Comparison of ENCODE assay signal across 29 cellular contexts in the genomic region with DNA sequence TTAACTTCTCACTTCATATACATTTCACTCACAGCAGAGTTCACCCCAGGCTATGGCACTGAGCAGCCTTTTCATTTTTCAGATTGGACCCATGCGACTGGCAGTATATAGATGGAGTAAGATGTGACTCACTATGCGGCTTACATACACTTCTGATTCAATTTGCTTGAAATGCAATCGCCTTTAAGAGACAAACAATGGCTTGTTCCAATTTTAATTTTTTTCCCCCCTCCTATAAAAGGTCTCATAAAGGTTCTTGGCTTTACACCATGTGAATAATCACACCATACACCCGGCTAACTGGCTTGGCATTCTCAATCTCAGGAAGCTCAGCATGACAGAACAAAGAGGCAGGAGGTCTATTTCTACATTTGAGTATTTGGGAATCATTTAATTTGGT. TPM values are rescaled to one million over a fixed set of nuclear protein-coding genes. Genes with fewer than 3 reads are reported as not detected.
DNase-seq lines count a peak whose midpoint lies in the region; ATAC-seq and TF ChIP-seq lines count a peak whose summit lies in the region.
"Had no signal": no experiment of that assay in that cellular context is flagged by ENCODE, and none has a peak within 500 bp of the region (broad histone marks: within the 10 kb centered on the region; RNA-seq: fewer than 3 reads in every experiment).

No MANE protein-coding gene starts in this region.

- H4K20me1 ChIP-seq in GM23338 (replicated peaks; ENCODE audit: insufficient read depth), result no peaks in the 10 kb centered on the region
- H4K20me1 ChIP-seq: BLaER1 had no signal

- H3K36me3 ChIP-seq in A673 (ENCODE audit: insufficient read depth, low read length, poor library complexity, severe bottlenecking) (peaks cover 12% of the 10 kb centered on the region), GM23338 (ENCODE audit: insufficient read depth) (no peaks in the 10 kb centered on the region), adipocyte (ENCODE audit: control insufficient read depth, insufficient read depth, low read length, severe bottlenecking) (no peaks in the 10 kb centered on the region)
- H3K36me3 ChIP-seq: BLaER1, colonic mucosa, heart right ventricle, spleen had no signal

- no peak overlapping the region for H3K4me3 ChIP-seq in A673 (ENCODE audit: low read depth, low read length, poor library complexity, severe bottlenecking)
- H3K4me3 ChIP-seq in GM23338, result no peak overlapping the region
- H3K4me3 ChIP-seq in adipocyte (ENCODE audit: low read length), result no peak overlapping the region
- H3K4me3 ChIP-seq in fibroblast of mammary gland (ENCODE audit: control insufficient read depth, low read depth, low read length), result no peak overlapping the region
- no peak overlapping the region for H3K4me3 ChIP-seq in dorsolateral prefrontal cortex
- H3K4me3 ChIP-seq: BLaER1, colonic mucosa, heart right ventricle, spleen had no signal

- DNase-seq in A673 (ENCODE audit: low spot score) (peak; percentile 93), GM23338 (ENCODE audit: low spot score) (no peak), adipocyte (ENCODE audit: low read depth) (peak; percentile 34), fibroblast of mammary gland (ENCODE audit: low read depth) (peak; percentile 80), posterior cingulate gyrus (no peak), activated gamma-delta T cell treated with Interleukin-2 at 50 U/mL for 16 hours (no peak), dorsolateral prefrontal cortex (no peak), OCI-M2 (lab: John Stamatoyannopoulos, UW; ENCODE audit: unreplicated experiment) (no peak)
- DNase-seq: activated effector memory CD4-positive, alpha-beta T cell treated with anti-CD3 and anti-CD28 coated beads, Interleukin-2, amount 50 U/mL, for 16 hours; activated naive CD8-positive, alpha-beta T cell treated with anti-CD3 and anti-CD28 coated beads, Interleukin-2, amount 50 U/mL, for 24 hours; colonic mucosa; COR-L47; DMS79 treated with DMSO at 0.1 percent for 48 hours; endodermal cell; H7; heart right ventricle; KBM-7; naive B cell; NCI-H146; NCI-H526; spleen; stimulated activated CD4-positive, alpha-beta T cell treated with anti-CD3 and anti-CD28 coated beads, Interleukin-4, amount 100 ng/mL, for 1 hour; stimulated activated naive B cell treated with anti-CD40 and anti-IgM and Interleukin-4, amounts not matched to agents 10 μg/mL and 1 μg/mL and 100 μg/mL, for 72 hours had no signal

- H3K27ac ChIP-seq in A673 (ENCODE audit: low read depth, low read length, poor library complexity, severe bottlenecking) (peak overlapping the region; percentile 33), GM23338 (ENCODE audit: low read depth) (no peak overlapping the region), dorsolateral prefrontal cortex (no peak overlapping the region)
- H3K27ac ChIP-seq: BLaER1, colonic mucosa, heart right ventricle, spleen had no signal

- no peaks in the 10 kb centered on the region for H3K9me3 Mint-ChIP-seq in GM23338
- H3K9me3 Mint-ChIP-seq: activated naive CD8-positive, alpha-beta T cell treated with anti-CD3 and anti-CD28 coated beads, Interleukin-2, amount 50 U/mL, for 24 hours; endodermal cell; naive B cell; stimulated activated naive B cell treated with anti-CD40 and anti-IgM and Interleukin-4, amounts not matched to agents 10 μg/mL and 1 μg/mL and 100 μg/mL, for 72 hours had no signal

- ATAC-seq in GM23338, result no peak
- ATAC-seq: activated CD4-positive, CD25-positive, alpha-beta regulatory T cell treated with anti-CD3 and anti-CD28 coated beads, Interleukin-2, amount 50 U/mL, for 24 hours; activated naive CD8-positive, alpha-beta T cell treated with anti-CD3 and anti-CD28 coated beads, Interleukin-2, amount 50 U/mL, for 24 hours; heart right ventricle; left lobe of liver; stimulated activated naive B cell treated with anti-CD40 and anti-IgM and Interleukin-4, amounts not matched to agents 10 μg/mL and 1 μg/mL and 100 μg/mL, for 72 hours had no signal

- H3K4me1 ChIP-seq in A673 (ENCODE audit: insufficient read depth, low read length, poor library complexity, severe bottlenecking) (peaks cover 35% of the 10 kb centered on the region), GM23338 (ENCODE audit: insufficient read depth) (no peaks in the 10 kb centered on the region), adipocyte (ENCODE audit: control insufficient read depth, insufficient read depth, low read length) (peaks cover 7% of the 10 kb centered on the region)
- H3K4me1 ChIP-seq: BLaER1, colonic mucosa, spleen had no signal

- H3K4me2 ChIP-seq in GM23338, result no peak overlapping the region
- H3K4me2 ChIP-seq: BLaER1 had no signal

- H3K36me3 Mint-ChIP-seq in GM23338 (ENCODE audit: low read depth), result no peaks in the 10 kb centered on the region
- H3K36me3 Mint-ChIP-seq: naive B cell; stimulated activated naive B cell treated with anti-CD40 and anti-IgM and Interleukin-4, amounts not matched to agents 10 μg/mL and 1 μg/mL and 100 μg/mL, for 72 hours had no signal

- no peak overlapping the region for H3K27ac Mint-ChIP-seq in GM23338
- H3K27ac Mint-ChIP-seq: activated naive CD8-positive, alpha-beta T cell treated with anti-CD3 and anti-CD28 coated beads, Interleukin-2, amount 50 U/mL, for 24 hours; endodermal cell; naive B cell; stimulated activated naive B cell treated with anti-CD40 and anti-IgM and Interleukin-4, amounts not matched to agents 10 μg/mL and 1 μg/mL and 100 μg/mL, for 72 hours had no signal

- TF ChIP-seq CTCF in A673 (conservative IDR thresholded peaks at IDR 0.05; ENCODE audit: low read depth, low read length) (no peak), GM23338 (conservative IDR thresholded peaks at IDR 0.05; ENCODE audit: low read depth in 2 of 2) (no peak), fibroblast of mammary gland (conservative IDR thresholded peaks at IDR 0.05; ENCODE audit: control insufficient read depth, insufficient read depth, low read depth, low read length) (no peak), dorsolateral prefrontal cortex (IDR thresholded peaks at IDR 0.05 in 54 of 56, conservative IDR thresholded peaks at IDR 0.05 in 2 of 56; ENCODE audit: low read depth in 1 of 56, partially characterized antibody in 56 of 56) (no peak)

- no peaks in the 10 kb centered on the region for H3K79me2 ChIP-seq in GM23338 (replicated peaks; ENCODE audit: insufficient read depth)

- H3K27me3 ChIP-seq in A673 (replicated peaks; ENCODE audit: insufficient read depth, low read depth, low read length, poor library complexity) (no peaks in the 10 kb centered on the region), GM23338 (ENCODE audit: insufficient read depth) (no peaks in the 10 kb centered on the region), adipocyte (replicated peaks; ENCODE audit: control insufficient read depth, insufficient read depth, low read length) (no peaks in the 10 kb centered on the region), dorsolateral prefrontal cortex (peaks cover 0 to 3% (median 0%) of the 10 kb centered on the region in 45 donors)
- H3K27me3 ChIP-seq: BLaER1, colonic mucosa, heart right ventricle, spleen had no signal

- 0 out of 2 replicates have a peak, but pooled peaks cover 16% of the 10 kb centered on the region for H3K9me2 ChIP-seq in GM23338 (ENCODE audit: insufficient read depth)

- H3K4me3 Mint-ChIP-seq in GM23338, result no peak overlapping the region
- H3K4me3 Mint-ChIP-seq: activated naive CD8-positive, alpha-beta T cell treated with anti-CD3 and anti-CD28 coated beads, Interleukin-2, amount 50 U/mL, for 24 hours; endodermal cell; naive B cell; stimulated activated naive B cell treated with anti-CD40 and anti-IgM and Interleukin-4, amounts not matched to agents 10 μg/mL and 1 μg/mL and 100 μg/mL, for 72 hours had no signal

- peaks cover 2% of the 10 kb centered on the region; the same call in 2 of the 3 replicates for H3K4me1 Mint-ChIP-seq in GM23338
- H3K4me1 Mint-ChIP-seq: activated naive CD8-positive, alpha-beta T cell treated with anti-CD3 and anti-CD28 coated beads, Interleukin-2, amount 50 U/mL, for 24 hours; naive B cell; stimulated activated naive B cell treated with anti-CD40 and anti-IgM and Interleukin-4, amounts not matched to agents 10 μg/mL and 1 μg/mL and 100 μg/mL, for 72 hours had no signal

- no peaks in the 10 kb centered on the region for H3F3A ChIP-seq in GM23338 (replicated peaks; ENCODE audit: low read depth)

- no peak overlapping the region for H3K9ac ChIP-seq in adipocyte (ENCODE audit: low read length)
- H3K9ac ChIP-seq: BLaER1 had no signal

- POLR2A ChIA-PET in A673 (lab: Charles Lee; ENCODE audit: low non-redundant PET), result no interaction called here

- H3K9me3 ChIP-seq in A673 (ENCODE audit: low read depth, low read length, poor library complexity, severe bottlenecking) (no peaks in the 10 kb centered on the region), adipocyte (ENCODE audit: control insufficient read depth, low read length) (no peaks in the 10 kb centered on the region)
- H3K9me3 ChIP-seq: BLaER1, colonic mucosa, heart right ventricle, spleen had no signal

- CTCF ChIA-PET in A673 (lab: Charles Lee), result no interaction called here

- 0 out of 2 replicates have a peak overlapping the region, but pooled peaks have one; percentile 6 for H2AFZ ChIP-seq in GM23338

- no TSS peak for BruUV-seq in A673 (replicated peaks; lab: Mats Ljungman, UMichigan)

- H3K27me3 Mint-ChIP-seq in GM23338 (ENCODE audit: insufficient read depth, low read depth, poor library complexity), result no peaks in the 10 kb centered on the region
- H3K27me3 Mint-ChIP-seq: activated naive CD8-positive, alpha-beta T cell treated with anti-CD3 and anti-CD28 coated beads, Interleukin-2, amount 50 U/mL, for 24 hours; stimulated activated naive B cell treated with anti-CD40 and anti-IgM and Interleukin-4, amounts not matched to agents 10 μg/mL and 1 μg/mL and 100 μg/mL, for 72 hours had no signal

- intact Hi-C loops in A673 (cut with micrococcal nuclease; ENCODE audit: unreplicated experiment), result no loop called here
- intact Hi-C loops in posterior cingulate gyrus (cut with DNase I), result no loop called here
- intact Hi-C loops in dorsolateral prefrontal cortex (cut with DNase I), result no loop called here

TF ChIP-seq in GM23338, 12 proteins besides CTCF, POLR2A, EP300 and RAD21:
- TF ChIP-seq EZH2 (IDR thresholded peaks at IDR 0.05; ENCODE audit: low read depth, unreplicated experiment), result no peak
- TF ChIP-seq POLR2AphosphoS5 (IDR thresholded peaks at IDR 0.05; ENCODE audit: low read depth), result no peak
- no peak for TF ChIP-seq CREB1 (CRISPR knock-in tag; IDR thresholded peaks at IDR 0.05; ENCODE audit: low read depth)

RNA-seq across cellular contexts. Expression of gene GADL1, which starts 39.1 kb away (rescaled TPM):
- total RNA-seq in A673 (2021), result 13.8 and 17.3 TPM in 2 replicates
- 0.35 and 0.97 TPM in 2 replicates for total RNA-seq in GM23338 (2014; rRNA removed; shearing (Covaris generic))
- 0.31 and 0.50 TPM in 2 replicates for polyA plus RNA-seq in GM23338 (2016; fragmentation: Nextera tagmentation; extraction: Ambion mirVana)
- total RNA-seq in dorsolateral prefrontal cortex, result under 1 TPM in 37 of 120 experiments, not detected in 83; 0.10 to 0.85 (median 0.22) TPM
- total RNA-seq: colonic mucosa, fibroblast of villous mesenchyme, H7, left lobe of liver, osteoblast, renal cortical epithelial cell had no signal

Comparison
In these comparisons a context has a peak if more than half of its experiments do, and no peak if none do; other contexts are left out.
1. DNase-seq: peak in A673 (single experiment), adipocyte (single experiment) and fibroblast of mammary gland (single experiment); none in GM23338 (single experiment), posterior cingulate gyrus (0 of 10), activated gamma-delta T cell treated with Interleukin-2 at 50 U/mL for 16 hours (single experiment), dorsolateral prefrontal cortex (0 of 10) and OCI-M2 (single experiment).